15 cellular contexts compared by ENCODE assay signal in the genomic region with DNA sequence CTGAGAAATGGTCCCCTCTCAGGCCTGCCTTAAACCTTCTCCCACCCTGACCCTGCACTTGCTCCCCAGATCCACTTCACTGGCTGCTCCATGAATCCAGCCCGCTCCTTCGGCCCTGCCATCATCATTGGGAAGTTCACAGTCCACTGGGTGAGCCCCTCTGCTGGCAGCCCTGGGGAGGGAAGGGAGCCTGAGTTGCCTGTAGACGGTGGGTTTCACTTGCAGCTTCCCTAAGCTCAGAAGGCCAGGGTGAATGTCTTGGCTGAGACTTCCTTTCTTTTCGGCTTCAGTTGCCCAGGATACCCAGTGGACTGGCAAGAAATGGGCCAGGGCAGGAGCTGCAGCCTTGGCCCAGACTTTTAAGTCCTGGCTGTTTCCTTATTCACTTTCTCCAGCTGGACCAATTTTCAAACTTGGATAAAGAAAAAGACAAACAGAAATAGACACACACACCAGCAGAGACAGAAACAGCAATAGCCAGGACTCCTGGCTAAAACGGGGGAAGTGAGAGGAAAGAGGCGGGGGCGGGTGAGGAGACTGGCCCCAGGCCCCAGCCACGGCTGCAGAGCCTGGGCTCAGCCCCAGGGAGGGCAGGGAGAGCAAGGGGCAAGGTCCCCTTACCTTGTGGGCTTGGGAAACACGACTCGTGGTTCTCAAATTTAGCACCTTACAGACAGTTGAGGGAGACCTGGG. TPM values are rescaled to one million over a fixed set of nuclear protein-coding genes. Genes with fewer than 3 reads are reported as not detected.
DNase-seq lines count a peak whose midpoint lies in the region; TF ChIP-seq lines count a peak whose summit lies in the region.
"Had no signal": no experiment of that assay in that cellular context is flagged by ENCODE, and none has a peak within 500 bp of the region (broad histone marks: within the 10 kb centered on the region; RNA-seq: fewer than 3 reads in every experiment).

No MANE protein-coding gene starts in this region.

- intact Hi-C loops in cardiac septum (cut with DNase I) = no loop called here

- peak; percentile 76 for DNase-seq in Ammon's horn (ENCODE audit: low spot score)
- DNase-seq in anterior cingulate cortex (lab: John Stamatoyannopoulos, UW) = peak in 41 of 58 donors; percentile 22 to 82 (median 56)
- DNase-seq in cardiac septum (ENCODE audit: low spot score) = peak; percentile 61
- peak in 29 of 56 donors; percentile 16 to 73 (median 53) for DNase-seq in nucleus accumbens (lab: John Stamatoyannopoulos, UW)
- no peak for DNase-seq in amniotic stem cell (lab: John Stamatoyannopoulos, UW)
- DNase-seq in HUDEP-2 (lab: John Stamatoyannopoulos, UW; ENCODE audit: unreplicated experiment in 76 of 76) = no peak
- no peak for DNase-seq in GM10266 (ENCODE audit: extremely low spot score)
- DNase-seq in NCI-H1417 (lab: John Stamatoyannopoulos, UW) = no peak
- DNase-seq: activated CD8-positive, alpha-beta T cell treated with anti-CD3 and anti-CD28 coated beads for 36 hours; effector memory CD4-positive, alpha-beta T cell; foreskin melanocyte; naive B cell; stimulated activated naive CD4-positive, alpha-beta T cell had no signal

- TF ChIP-seq CTCF in GM10266 (IDR thresholded peaks at IDR 0.05; ENCODE audit: control insufficient read depth, insufficient read depth, low read depth, missing control alignments) = no peak

RNA-seq across cellular contexts. Expression of a gene that starts 2.1 kb away (rescaled TPM):
- total RNA-seq in cardiac septum = not detected
- total RNA-seq: activated CD8-positive, alpha-beta T cell treated with anti-CD3 and anti-CD28 coated beads for 36 hours; activated T-helper 17 cell treated with anti-CD3 and anti-CD28 coated beads, Interleukin-2, amount 50 U/mL, for 72 hours; SJCRH30 had no signal

RNA-seq across cellular contexts. Expression of a gene that starts 13.2 kb away (rescaled TPM):
- not detected for total RNA-seq in cardiac septum
- total RNA-seq: activated CD8-positive, alpha-beta T cell treated with anti-CD3 and anti-CD28 coated beads for 36 hours; activated T-helper 17 cell treated with anti-CD3 and anti-CD28 coated beads, Interleukin-2, amount 50 U/mL, for 72 hours had no signal

RNA-seq across cellular contexts. Expression of a gene that starts 24.3 kb away (rescaled TPM):
- total RNA-seq in cardiac septum = not detected
- total RNA-seq: activated CD8-positive, alpha-beta T cell treated with anti-CD3 and anti-CD28 coated beads for 36 hours; activated T-helper 17 cell treated with anti-CD3 and anti-CD28 coated beads, Interleukin-2, amount 50 U/mL, for 72 hours; SJCRH30 had no signal

RNA-seq across cellular contexts. Expression of a gene that starts 50.5 kb away (rescaled TPM):
- total RNA-seq in cardiac septum = 2.6 TPM

Comparison
In these comparisons a context has a peak if more than half of its experiments do, and no peak if none do; other contexts are left out.
1. DNase-seq: peak in Ammon's horn (single experiment), anterior cingulate cortex (41 of 58), cardiac septum (single experiment) and nucleus accumbens (29 of 56); none in amniotic stem cell (single experiment), HUDEP-2 (0 of 76), GM10266 (single experiment) and NCI-H1417 (0 of 3).